8 cellular contexts compared by ENCODE assay signal in genomic region chr1:213987876-213988638, GRCh38. TPM values are rescaled to one million over a fixed set of nuclear protein-coding genes. Genes with fewer than 3 reads are reported as not detected.
DNase-seq lines count a peak whose midpoint lies in the region; ATAC-seq and TF ChIP-seq lines count a peak whose summit lies in the region.

Gene PROX1, plus strand, starts transcription at chr1:213987973. Its CDS starts 8,563 bp downstream, at chr1:213996536.

- peak within 1 kb of the TSS; percentile 77 for H3K4me3 Mint-ChIP-seq in activated CD8-positive, alpha-beta T cell treated with anti-CD3 and anti-CD28 coated beads for 36 hours
- peak within 1 kb of the TSS; percentile 82 for H3K4me3 Mint-ChIP-seq in stimulated activated naive CD8-positive, alpha-beta T cell treated with anti-CD3 and anti-CD28 coated beads, Interleukin-15, Interleukin-2, amounts not matched to agents 100 ng/mL and 50 ng/mL, for 24 hours

- peaks cover 29% of the 10 kb centered on the region for H3K4me1 Mint-ChIP-seq in activated CD8-positive, alpha-beta T cell treated with anti-CD3 and anti-CD28 coated beads for 36 hours (ENCODE audit: low read depth)
- peaks cover 28% of the 10 kb centered on the region for H3K4me1 Mint-ChIP-seq in stimulated activated naive CD8-positive, alpha-beta T cell treated with anti-CD3 and anti-CD28 coated beads, Interleukin-15, Interleukin-2, amounts not matched to agents 100 ng/mL and 50 ng/mL, for 24 hours (ENCODE audit: low read depth)

- peak within 1 kb of the TSS; percentile 45 for H3K27ac ChIP-seq in mesendoderm (ENCODE audit: low read depth, low read length)

- H3K79me1 ChIP-seq in mesendoderm (ENCODE audit: low read length): no peaks in the 10 kb centered on the region

- intact Hi-C loops in activated CD8-positive, alpha-beta T cell treated with anti-CD3 and anti-CD28 coated beads for 36 hours (cut with micrococcal nuclease): no loop called here

- H3K4me2 ChIP-seq in mesendoderm (ENCODE audit: low read length): peak within 1 kb of the TSS; percentile 83

- POLR2A ChIA-PET in activated CD8-positive, alpha-beta T cell treated with anti-CD3 and anti-CD28 coated beads for 36 hours (lab: Charles Lee): no interaction called here

- peak within 1 kb of the TSS; percentile 54 for H3K9ac ChIP-seq in mesendoderm (ENCODE audit: low read length)

- DNase-seq in AG09309 (ENCODE audit: low read depth) (peak; percentile 54), NCI-H226 (peak; percentile 24), epithelial cell of proximal tubule (ENCODE audit: low read depth) (peak; percentile 33), mesendoderm (peak; percentile 95)
- peak; percentile 68 for DNase-seq in activated CD8-positive, alpha-beta T cell treated with anti-CD3 and anti-CD28 coated beads for 36 hours

- CTCF ChIA-PET in activated CD8-positive, alpha-beta T cell treated with anti-CD3 and anti-CD28 coated beads for 36 hours (lab: Charles Lee): interaction anchor here (1.1 kb wide), 1 partner anchor 10 kb away, joined by 4 read pairs; no protein-coding TSS in a partner anchor

- no peak within 1 kb of the TSS for H4K8ac ChIP-seq in mesendoderm (ENCODE audit: low read depth, low read length)

- ATAC-seq in GM18907 (IDR thresholded peaks at IDR 0.05; ENCODE audit: unreplicated experiment) (peak; percentile 87), HG03139 (IDR thresholded peaks at IDR 0.05; ENCODE audit: unreplicated experiment) (peak; percentile 69)
- peak; percentile 80 for ATAC-seq in activated CD8-positive, alpha-beta T cell treated with anti-CD3 and anti-CD28 coated beads for 36 hours

- H3K18ac ChIP-seq in mesendoderm (ENCODE audit: low read length): peak within 1 kb of the TSS; percentile 72

- no peaks in the 10 kb centered on the region for H3K79me2 ChIP-seq in mesendoderm (ENCODE audit: control insufficient read depth, insufficient read depth, low read length)

- H3K4ac ChIP-seq in mesendoderm (ENCODE audit: low read depth, low read length): no peak within 1 kb of the TSS

- H3K56ac ChIP-seq in mesendoderm (ENCODE audit: low read length): peak within 1 kb of the TSS; percentile 77

- H2BK5ac ChIP-seq in mesendoderm (ENCODE audit: low read length): no peak within 1 kb of the TSS

- H3K36me3 Mint-ChIP-seq in activated CD8-positive, alpha-beta T cell treated with anti-CD3 and anti-CD28 coated beads for 36 hours (ENCODE audit: low read depth): no peaks in the 10 kb centered on the region
- peaks cover 4% of the 10 kb centered on the region for H3K36me3 Mint-ChIP-seq in stimulated activated naive CD8-positive, alpha-beta T cell treated with anti-CD3 and anti-CD28 coated beads, Interleukin-15, Interleukin-2, amounts not matched to agents 100 ng/mL and 50 ng/mL, for 24 hours (ENCODE audit: low read depth)

- H2BK120ac ChIP-seq in mesendoderm (ENCODE audit: low read depth, low read length): no peak within 1 kb of the TSS

- no peak within 1 kb of the TSS for H3K27ac Mint-ChIP-seq in activated CD8-positive, alpha-beta T cell treated with anti-CD3 and anti-CD28 coated beads for 36 hours
- peak within 1 kb of the TSS; percentile 58 for H3K27ac Mint-ChIP-seq in stimulated activated naive CD8-positive, alpha-beta T cell treated with anti-CD3 and anti-CD28 coated beads, Interleukin-15, Interleukin-2, amounts not matched to agents 100 ng/mL and 50 ng/mL, for 24 hours

- H3K4me3 ChIP-seq in AG09309 (ENCODE audit: control insufficient read depth, low read depth, low read length) (peak within 1 kb of the TSS; percentile 69), epithelial cell of proximal tubule (ENCODE audit: low read depth, low read length) (peak within 1 kb of the TSS; percentile 75), mesendoderm (ENCODE audit: low read length) (peak within 1 kb of the TSS; percentile 63)

- H3K27me3 ChIP-seq in mesendoderm (ENCODE audit: insufficient read depth, low read length, poor library complexity): peaks cover 24% of the 10 kb centered on the region

- H3K27me3 Mint-ChIP-seq in activated CD8-positive, alpha-beta T cell treated with anti-CD3 and anti-CD28 coated beads for 36 hours: peaks cover 86% of the 10 kb centered on the region
- H3K27me3 Mint-ChIP-seq in stimulated activated naive CD8-positive, alpha-beta T cell treated with anti-CD3 and anti-CD28 coated beads, Interleukin-15, Interleukin-2, amounts not matched to agents 100 ng/mL and 50 ng/mL, for 24 hours: peaks cover 96% of the 10 kb centered on the region

- no peaks in the 10 kb centered on the region for H3K36me3 ChIP-seq in mesendoderm (ENCODE audit: control insufficient read depth, insufficient read depth, low read length)

- no peak within 1 kb of the TSS for H3K23ac ChIP-seq in mesendoderm (ENCODE audit: low read length)

- WGBS in mesendoderm (ENCODE audit: extremely low coverage, insufficient coverage, low lambda C conversion rate): no CpG with 5 or more reads among the region's 34 CpGs

- H3K4me1 ChIP-seq in mesendoderm (ENCODE audit: control insufficient read depth, low read depth, low read length): peaks cover 7% of the 10 kb centered on the region

- no peak within 1 kb of the TSS for H2AK5ac ChIP-seq in mesendoderm (ENCODE audit: low read length)

- no peaks in the 10 kb centered on the region for H3K9me3 Mint-ChIP-seq in activated CD8-positive, alpha-beta T cell treated with anti-CD3 and anti-CD28 coated beads for 36 hours
- no peaks in the 10 kb centered on the region for H3K9me3 Mint-ChIP-seq in stimulated activated naive CD8-positive, alpha-beta T cell treated with anti-CD3 and anti-CD28 coated beads, Interleukin-15, Interleukin-2, amounts not matched to agents 100 ng/mL and 50 ng/mL, for 24 hours

- H2BK15ac ChIP-seq in mesendoderm (replicated peaks; ENCODE audit: low read depth): no peak within 1 kb of the TSS

- TF ChIP-seq CTCF in AG09309 (IDR thresholded peaks at IDR 0.05; ENCODE audit: control insufficient read depth, insufficient read depth, low read depth, low read length, missing control alignments): no peak
- TF ChIP-seq CTCF in activated CD8-positive, alpha-beta T cell treated with anti-CD3 and anti-CD28 coated beads for 36 hours (IDR thresholded peaks at IDR 0.05): no peak
- no peak for TF ChIP-seq CTCF in epithelial cell of proximal tubule (conservative IDR thresholded peaks at IDR 0.05; ENCODE audit: low read depth, low read length)

- no peak within 1 kb of the TSS for H4K5ac ChIP-seq in mesendoderm (ENCODE audit: low read length)

RNA-seq across cellular contexts. Expression of gene PROX1, which starts in this region (rescaled TPM):
- total RNA-seq in activated CD8-positive, alpha-beta T cell treated with anti-CD3 and anti-CD28 coated beads for 36 hours: under 1 TPM in 1 of 2 experiments, not detected in 1; 0.09 TPM
- total RNA-seq in epithelial cell of proximal tubule: under 0.01 and 0.06 TPM in 2 replicates
- polyA plus RNA-seq in mesendoderm (2013, experiment 1 of 2): 0.42 TPM
- 0.36 TPM for polyA plus RNA-seq in mesendoderm (2013, experiment 2 of 2)

Comparison
In these comparisons a context has a peak if more than half of its experiments do, and no peak if none do; other contexts are left out.
1. Peak in every context shown above with its lines: DNase-seq, ATAC-seq, H3K4me3 ChIP-seq and H3K27ac ChIP-seq.
2. Peak in DNase-seq and ATAC-seq in activated CD8-positive, alpha-beta T cell treated with anti-CD3 and anti-CD28 coated beads for 36 hours; RNA of the gene not detected or under 1 TPM.
3. Peak in DNase-seq and H3K4me3 ChIP-seq in epithelial cell of proximal tubule; RNA of the gene not detected or under 1 TPM.
4. DNase-seq: peak in every context shown above with its lines; median percentile 95 in mesendoderm; 68 in activated CD8-positive, alpha-beta T cell treated with anti-CD3 and anti-CD28 coated beads for 36 hours; 54 in AG09309; 33 in epithelial cell of proximal tubule; 24 in NCI-H226.